In genomic region chr16:20849587-20850390, GRCh38 we compare ENCODE assay signal across 8 cellular contexts. TPM values are rescaled to one million over a fixed set of nuclear protein-coding genes. Genes with fewer than 3 reads are reported as not detected.
DNase-seq lines count a peak whose midpoint lies in the region; ATAC-seq and TF ChIP-seq lines count a peak whose summit lies in the region.

No MANE protein-coding gene starts in this region.

- TF ChIP-seq CTCF in adrenal gland (IDR thresholded peaks at IDR 0.05) (peak; percentile 95 to 99 (median 98)), right atrium auricular region (IDR thresholded peaks at IDR 0.05) (peak; percentile 96 to 99), retinal pigment epithelial cell (conservative IDR thresholded peaks at IDR 0.05; ENCODE audit: low read depth, low read length) (peak; percentile 99)

- H3K4me3 ChIP-seq in adrenal gland = no peak overlapping the region
- no peak overlapping the region for H3K4me3 ChIP-seq in right atrium auricular region
- H3K4me3 ChIP-seq in retinal pigment epithelial cell (ENCODE audit: low read length) = no peak overlapping the region

- no peak for ATAC-seq in HG02623 (IDR thresholded peaks at IDR 0.05; ENCODE audit: unreplicated experiment)

- H3K4me1 ChIP-seq in adrenal gland (replicated peaks in 1 of 2) (peaks cover 16 to 48% of the 10 kb centered on the region in 2 donors), right atrium auricular region (peaks cover 0 to 49% of the 10 kb centered on the region in 2 donors)

- no peaks in the 10 kb centered on the region for H3K9me3 ChIP-seq in adrenal gland (replicated peaks in 1 of 3)
- H3K9me3 ChIP-seq in right atrium auricular region = no peaks in the 10 kb centered on the region

- no peaks in the 10 kb centered on the region for H3K36me3 ChIP-seq in adrenal gland (replicated peaks in 1 of 2)
- H3K36me3 ChIP-seq in right atrium auricular region = no peaks in the 10 kb centered on the region

- no peak for TF ChIP-seq POLR2A in adrenal gland (IDR thresholded peaks at IDR 0.05)

- 29 to 40% (median 38%) methylated on average over 6 of the region's 6 CpGs for WGBS in adrenal gland, 4 donors

- peak overlapping the region in 4 of 5 donors; percentile 4 to 83 (median 56) for H3K27ac ChIP-seq in adrenal gland
- peak overlapping the region; percentile 70 to 92 for H3K27ac ChIP-seq in right atrium auricular region

- DNase-seq in EH (ENCODE audit: low read depth) = peak; percentile 72
- peak; percentile 58 for DNase-seq in M059J (ENCODE audit: low read depth)
- peak; percentile 14 to 61 (median 32) for DNase-seq in T-helper 1 cell
- peak; percentile 62 to 93 (median 78) for DNase-seq in adrenal gland
- DNase-seq in right atrium auricular region (ENCODE audit: low spot score) = peak; percentile 81
- DNase-seq in retinal pigment epithelial cell (ENCODE audit: low read depth) = no peak
- no peak for DNase-seq in GM19238 (ENCODE audit: insufficient read length, low spot score)

- intact Hi-C loops in adrenal gland (cut with DNase I) = loop anchor here (5.0 to 10.0 kb wide), 5 partner anchors 48 to 238 kb away; no protein-coding TSS in a partner anchor

- H3K27me3 ChIP-seq in adrenal gland = no peaks in the 10 kb centered on the region
- no peaks in the 10 kb centered on the region for H3K27me3 ChIP-seq in right atrium auricular region

RNA-seq across cellular contexts. Expression of gene REXO5, which starts 43.5 kb away (rescaled TPM):
- total RNA-seq in M059J (2014; rRNA removed; shearing (Covaris generic)) = 9.5 and 12.8 TPM in 2 replicates
- total RNA-seq in adrenal gland (10 to 100 TPM in 1 of 8 donors, 1 to 10 TPM in 6, under 1 TPM in 1; 0.78 to 10.1 (median 3.6) TPM), right atrium auricular region (1 to 10 TPM in 1 of 2 donors, under 1 TPM in 1; 0.98 to 5.2 TPM)
- 1 to 10 TPM; 1.7 to 3.9 (median 2.7) TPM for polyA plus RNA-seq in adrenal gland

RNA-seq across cellular contexts. Expression of gene ERI2, which starts 43.5 kb away (rescaled TPM):
- total RNA-seq in M059J (2014; rRNA removed; shearing (Covaris generic)) = 14.0 and 22.3 TPM in 2 replicates
- 10 to 100 TPM; 12.2 to 45.1 (median 25.3) TPM for total RNA-seq in adrenal gland
- 10 to 100 TPM in 2 of 3 donors, 1 to 10 TPM in 1; 9.2 to 18.0 (median 16.4) TPM for polyA plus RNA-seq in adrenal gland
- 1 to 10 TPM; 4.9 to 8.0 TPM for total RNA-seq in right atrium auricular region

RNA-seq across cellular contexts. Expression of gene DCUN1D3, which starts 50.4 kb away (rescaled TPM):
- 12.5 and 12.6 TPM in 2 replicates for total RNA-seq in M059J (2014; rRNA removed; shearing (Covaris generic))
- 10 to 100 TPM; 18.8 to 47.2 (median 27.2) TPM for total RNA-seq in adrenal gland
- polyA plus RNA-seq in adrenal gland = 10 to 100 TPM in 1 of 3 donors, 1 to 10 TPM in 2; 7.2 to 12.3 (median 9.8) TPM
- total RNA-seq in right atrium auricular region = 10 to 100 TPM in 1 of 2 donors, 1 to 10 TPM in 1; 10.0 to 13.4 TPM

RNA-seq across cellular contexts. Expression of gene LYRM1, which starts 50.8 kb away (rescaled TPM):
- 33.5 and 45.9 TPM in 2 replicates for total RNA-seq in M059J (2014; rRNA removed; shearing (Covaris generic))
- 10 to 100 TPM; 18.0 to 64.4 (median 36.5) TPM for total RNA-seq in adrenal gland
- polyA plus RNA-seq in adrenal gland = 10 to 100 TPM; 35.0 to 74.0 (median 54.8) TPM
- total RNA-seq in right atrium auricular region = 10 to 100 TPM; 54.2 to 58.7 TPM

Comparison
In these comparisons a context has a peak if more than half of its experiments do, and no peak if none do; other contexts are left out.
1. DNase-seq: peak in EH (single experiment), M059J (single experiment), T-helper 1 cell (5 of 5), adrenal gland (7 of 7) and right atrium auricular region (single experiment); none in retinal pigment epithelial cell (single experiment) and GM19238 (single experiment).
2. Peak in every context shown above with its lines, with median percentiles within 50 percentile points of each other: CTCF ChIP-seq.